ENCODE assay signal across 8 cellular contexts in the genomic region with DNA sequence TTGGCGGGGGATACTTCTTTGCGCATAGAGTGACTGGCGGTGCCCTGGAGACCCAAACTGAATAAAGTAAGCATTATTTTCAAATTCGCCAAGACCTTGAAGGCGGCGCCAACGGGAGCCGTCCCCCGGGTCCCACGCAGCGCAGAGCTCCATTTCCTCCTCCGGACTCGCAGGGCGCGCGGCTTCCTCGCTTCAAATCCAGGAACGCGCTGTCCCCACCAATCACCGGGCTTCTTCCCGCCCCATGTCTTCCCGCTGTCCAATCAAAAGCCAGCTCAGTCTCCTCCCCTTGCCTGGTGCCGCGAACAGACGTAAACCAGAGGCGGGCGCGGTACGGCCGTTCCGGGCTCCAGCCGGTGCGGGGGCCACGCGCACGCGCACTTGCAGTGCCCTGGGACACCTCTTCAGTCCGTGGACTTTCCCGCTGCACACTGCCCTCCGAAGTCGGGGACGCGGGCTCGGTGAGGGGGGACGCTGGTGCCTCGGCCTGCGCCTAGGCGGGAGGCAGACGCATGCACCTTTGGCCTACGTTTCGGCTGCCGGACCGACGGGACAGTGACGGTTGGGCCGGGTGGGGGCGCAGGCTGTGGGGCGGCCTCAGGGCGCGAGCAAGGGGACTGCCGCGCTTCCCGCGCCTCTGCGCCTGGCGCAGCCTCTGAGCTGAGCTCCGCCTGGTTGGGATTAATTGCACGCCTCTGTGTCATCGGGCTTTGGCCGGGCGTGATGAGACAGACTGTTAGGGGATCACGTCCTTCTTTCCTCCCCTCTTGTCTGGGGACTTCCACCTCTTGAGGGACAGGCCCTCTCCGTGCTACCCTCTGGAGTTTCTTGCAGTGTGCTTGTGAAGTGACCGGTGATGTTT. TPM values are rescaled to one million over a fixed set of nuclear protein-coding genes. Genes with fewer than 3 reads are reported as not detected.
DNase-seq lines count a peak whose midpoint lies in the region; ATAC-seq and TF ChIP-seq lines count a peak whose summit lies in the region.

A gene with protein sequence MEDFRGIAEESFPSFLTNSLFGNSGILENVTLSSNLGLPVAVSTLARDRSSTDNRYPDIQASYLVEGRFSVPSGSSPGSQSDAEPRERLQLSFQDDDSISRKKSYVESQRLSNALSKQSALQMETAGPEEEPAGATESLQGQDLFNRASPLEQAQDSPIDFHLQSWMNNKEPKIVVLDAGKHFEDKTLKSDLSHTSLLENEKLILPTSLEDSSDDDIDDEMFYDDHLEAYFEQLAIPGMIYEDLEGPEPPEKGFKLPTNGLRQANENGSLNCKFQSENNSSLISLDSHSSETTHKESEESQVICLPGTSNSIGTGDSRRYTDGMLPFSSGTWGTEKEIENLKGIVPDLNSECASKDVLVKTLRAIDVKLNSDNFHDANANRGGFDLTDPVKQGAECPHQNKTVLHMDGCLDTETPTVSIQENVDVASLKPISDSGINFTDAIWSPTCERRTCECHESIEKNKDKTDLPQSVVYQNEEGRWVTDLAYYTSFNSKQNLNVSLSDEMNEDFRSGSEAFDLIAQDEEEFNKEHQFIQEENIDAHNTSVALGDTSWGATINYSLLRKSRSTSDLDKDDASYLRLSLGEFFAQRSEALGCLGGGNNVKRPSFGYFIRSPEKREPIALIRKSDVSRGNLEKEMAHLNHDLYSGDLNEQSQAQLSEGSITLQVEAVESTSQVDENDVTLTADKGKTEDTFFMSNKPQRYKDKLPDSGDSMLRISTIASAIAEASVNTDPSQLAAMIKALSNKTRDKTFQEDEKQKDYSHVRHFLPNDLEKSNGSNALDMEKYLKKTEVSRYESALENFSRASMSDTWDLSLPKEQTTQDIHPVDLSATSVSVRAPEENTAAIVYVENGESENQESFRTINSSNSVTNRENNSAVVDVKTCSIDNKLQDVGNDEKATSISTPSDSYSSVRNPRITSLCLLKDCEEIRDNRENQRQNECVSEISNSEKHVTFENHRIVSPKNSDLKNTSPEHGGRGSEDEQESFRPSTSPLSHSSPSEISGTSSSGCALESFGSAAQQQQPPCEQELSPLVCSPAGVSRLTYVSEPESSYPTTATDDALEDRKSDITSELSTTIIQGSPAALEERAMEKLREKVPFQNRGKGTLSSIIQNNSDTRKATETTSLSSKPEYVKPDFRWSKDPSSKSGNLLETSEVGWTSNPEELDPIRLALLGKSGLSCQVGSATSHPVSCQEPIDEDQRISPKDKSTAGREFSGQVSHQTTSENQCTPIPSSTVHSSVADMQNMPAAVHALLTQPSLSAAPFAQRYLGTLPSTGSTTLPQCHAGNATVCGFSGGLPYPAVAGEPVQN (N-terminal part only) (plus strand): TSS at position 386 of the 862 bp plus-strand sequence. CDS start 8,063 bp downstream, outside the sequence.

- DNase-seq in BJ (ENCODE audit: low read depth): peak; percentile 90
- DNase-seq in GM19240 (ENCODE audit: insufficient read length, low spot score): peak; percentile 59
- peak; percentile 94 to 97 for DNase-seq in NCI-H526 (lab: John Stamatoyannopoulos, UW)
- peak; percentile 98 for DNase-seq in activated CD4-positive, alpha-beta T cell treated with anti-CD3 and anti-CD28 coated beads for 48 hours
- DNase-seq in colonic mucosa: peak; percentile 98
- DNase-seq in stimulated activated CD4-positive, alpha-beta T cell treated with anti-CD3 and anti-CD28 coated beads, Interleukin-1b, Interleukin-23, amount 100 ng/mL, for 4 hours (ENCODE audit: low read depth in 2 of 2): peak; percentile 91 to 94

- H3K4me3 ChIP-seq in BJ (ENCODE audit: low read depth, low read length): peak within 1 kb of the TSS; percentile 67
- peak within 1 kb of the TSS; percentile 97 for H3K4me3 ChIP-seq in colonic mucosa

- H3K27me3 ChIP-seq in BJ (ENCODE audit: control insufficient read depth, insufficient read depth, low read length) (no peaks in the 10 kb centered on the region), colonic mucosa (no peaks in the 10 kb centered on the region), layer of hippocampus (ENCODE audit: control insufficient read depth, insufficient read depth, low read length) (no peaks in the 10 kb centered on the region)

- peaks cover 4% of the 10 kb centered on the region for H3K4me1 ChIP-seq in colonic mucosa

- H3K27ac ChIP-seq in colonic mucosa (peak within 1 kb of the TSS; percentile 98), layer of hippocampus (ENCODE audit: low read depth, low read length) (peak within 1 kb of the TSS; percentile 89)

- no peaks in the 10 kb centered on the region for H3K36me3 ChIP-seq in BJ (ENCODE audit: control insufficient read depth, insufficient read depth, low read length)
- no peaks in the 10 kb centered on the region for H3K36me3 ChIP-seq in colonic mucosa

- no peaks in the 10 kb centered on the region for H3K9me3 ChIP-seq in colonic mucosa

- intact Hi-C loops in colonic mucosa (cut with DNase I): no loop called here

- ATAC-seq in HG03460 (IDR thresholded peaks at IDR 0.05; ENCODE audit: unreplicated experiment): peak; percentile 83

- peak within 1 kb of the TSS; percentile 72 to 96 for H3K9ac ChIP-seq in colonic mucosa (ENCODE audit: low read depth in 2 of 2, low read length in 2 of 2)

- CTCF ChIA-PET in BJ (lab: Yijun Ruan, JAX): interaction anchor here (0.9 to 1.5 kb wide), 3 partner anchors 9 to 169 kb away, joined by 3 to 4 read pairs (median 3); no protein-coding TSS in a partner anchor

- POLR2A ChIA-PET in BJ (lab: Charles Lee): interaction anchor here (0.7 kb wide), 1 partner anchor 160 kb away, joined by 3 read pairs; no protein-coding TSS in a partner anchor

- TF ChIP-seq CTCF in BJ (IDR thresholded peaks at IDR 0.05; ENCODE audit: insufficient read depth, low read depth, low read length): no peak
- TF ChIP-seq CTCF in colonic mucosa (IDR thresholded peaks at IDR 0.05): no peak

RNA-seq across cellular contexts. Expression of the gene that starts here (rescaled TPM):
- 13.3 and 17.0 TPM in 2 replicates for polyA plus RNA-seq in BJ (2011; rRNA removed)
- 18.2 and 23.5 TPM in 2 replicates for polyA minus RNA-seq in BJ (2011; rRNA and poly(A)+ RNA removed)
- 10 to 100 TPM; 23.7 to 26.9 TPM for total RNA-seq in colonic mucosa

Comparison
In these comparisons a context has a peak if more than half of its experiments do, and no peak if none do; other contexts are left out.
1. Peak in every context shown above with its lines: DNase-seq, ATAC-seq, H3K4me3 ChIP-seq and H3K27ac ChIP-seq.